ENCODE assay signal across 19 cellular contexts in the genomic region with DNA sequence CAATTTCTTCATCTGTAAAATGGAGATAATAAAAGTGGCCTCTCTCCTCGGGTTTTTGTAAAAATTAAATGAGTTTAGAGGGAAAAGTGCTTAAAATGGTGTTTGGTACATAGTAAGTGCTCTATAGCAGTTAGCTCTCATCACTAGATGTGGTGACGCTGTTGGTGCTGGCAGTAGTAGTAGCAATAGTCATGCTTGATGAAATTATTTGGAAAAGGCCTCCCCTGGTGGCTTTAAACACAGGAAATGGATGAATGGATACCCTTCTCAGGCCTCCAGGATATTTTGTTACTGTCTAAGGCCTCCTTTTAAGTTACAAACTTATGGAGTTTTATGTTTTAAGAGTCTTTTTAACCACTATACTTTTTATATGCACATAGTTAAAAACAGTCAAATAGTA.
DNase-seq lines count a peak whose midpoint lies in the region; ATAC-seq and TF ChIP-seq lines count a peak whose summit lies in the region.
"Had no signal": no experiment of that assay in that cellular context is flagged by ENCODE, and none has a peak within 500 bp of the region (broad histone marks: within the 10 kb centered on the region; RNA-seq: fewer than 3 reads in every experiment).

No MANE protein-coding gene starts in this region.

- peak overlapping the region; percentile 77; the same call in 1 of the 2 replicates for H2BK120ac ChIP-seq in IMR-90 (ENCODE audit: low read depth, low read length)

- H2BK20ac ChIP-seq in IMR-90 (ENCODE audit: low read depth, low read length): peak overlapping the region; percentile 68; the same call in 1 of the 2 replicates

- H3K27me3 ChIP-seq in IMR-90 (ENCODE audit: control insufficient read depth, insufficient read depth, low read length): no peaks in the 10 kb centered on the region
- H3K27me3 ChIP-seq in muscle layer of duodenum (ENCODE audit: low read depth, low read length): no peaks in the 10 kb centered on the region
- no peaks in the 10 kb centered on the region for H3K27me3 ChIP-seq in smooth muscle cell (ENCODE audit: low read depth)

- no peaks in the 10 kb centered on the region for H3K9me3 Mint-ChIP-seq in chondrocyte (ENCODE audit: low read depth)
- no peaks in the 10 kb centered on the region for H3K9me3 Mint-ChIP-seq in activated CD4-positive, alpha-beta memory T cell treated with anti-CD3 and anti-CD28 coated beads for 36 hours

- peak overlapping the region in 1 of 2 experiments; percentile 73; a peak in 2 of 4 replicates for H4K8ac ChIP-seq in IMR-90 (ENCODE audit: low read depth in 2 of 2, low read length in 2 of 2)

- peaks cover 24% of the 10 kb centered on the region for H3K9me1 ChIP-seq in IMR-90 (ENCODE audit: insufficient read depth, low read length)

- POLR2A ChIA-PET in IMR-90 (lab: Charles Lee; ENCODE audit: unreplicated experiment): no interaction called here
- POLR2A ChIA-PET in activated CD4-positive, alpha-beta memory T cell treated with anti-CD3 and anti-CD28 coated beads for 36 hours (lab: Charles Lee): no interaction called here

- H3K9me3 ChIP-seq in IMR-90 (ENCODE audit: control insufficient read depth, insufficient read depth, low read length) (no peaks in the 10 kb centered on the region), muscle layer of duodenum (ENCODE audit: control insufficient read depth in 1 of 2, low read length in 2 of 2) (no peaks in the 10 kb centered on the region), smooth muscle cell (replicated peaks; ENCODE audit: low read depth) (no peaks in the 10 kb centered on the region)

- no peak overlapping the region for H3K23ac ChIP-seq in IMR-90 (ENCODE audit: low read depth, low read length)

- no TSS peak for BruUV-seq in IMR-90 (replicated peaks; lab: Mats Ljungman, UMichigan)

- no peak overlapping the region for H2AK5ac ChIP-seq in IMR-90 (ENCODE audit: low read depth, low read length)

- peaks cover 66% of the 10 kb centered on the region for H3F3A ChIP-seq in smooth muscle cell (ENCODE audit: low read depth)

- H3K18ac ChIP-seq in IMR-90 (ENCODE audit: low read depth, low read length): peak overlapping the region; percentile 62; the same call in 1 of the 2 replicates

- H3K4me3 Mint-ChIP-seq in chondrocyte (ENCODE audit: unreplicated experiment): no peak overlapping the region
- no peak overlapping the region for H3K4me3 Mint-ChIP-seq in activated CD4-positive, alpha-beta memory T cell treated with anti-CD3 and anti-CD28 coated beads for 36 hours

- H3K9ac ChIP-seq in IMR-90 (ENCODE audit: low read depth, low read length): no peak overlapping the region
- H3K9ac ChIP-seq in smooth muscle cell (ENCODE audit: low read depth): no peak overlapping the region

- ATAC-seq in IMR-90 (ENCODE audit: low read depth) (no peak), HG02759 (IDR thresholded peaks at IDR 0.05; ENCODE audit: unreplicated experiment) (no peak), HG03097 (IDR thresholded peaks at IDR 0.05; ENCODE audit: low FRiP score, unreplicated experiment) (no peak)
- ATAC-seq: SK-N-SH treated with all-trans-retinoic acid at 6 μM for 48 hours had no signal

- H3K4me2 ChIP-seq in IMR-90 (ENCODE audit: low read depth, low read length) (no peak overlapping the region), smooth muscle cell (peak overlapping the region; percentile 65)

- H3K36me3 ChIP-seq in IMR-90 (ENCODE audit: control insufficient read depth, insufficient read depth, low read length) (peaks cover 17% of the 10 kb centered on the region), muscle layer of duodenum (ENCODE audit: control insufficient read depth in 1 of 2, insufficient read depth in 2 of 2, low read length in 2 of 2) (peaks cover 9 to 10% of the 10 kb centered on the region in 2 donors), smooth muscle cell (ENCODE audit: low read depth) (no peaks in the 10 kb centered on the region)

- no peaks in the 10 kb centered on the region for H3K27me3 Mint-ChIP-seq in chondrocyte (ENCODE audit: low read depth)
- H3K27me3 Mint-ChIP-seq in activated CD4-positive, alpha-beta memory T cell treated with anti-CD3 and anti-CD28 coated beads for 36 hours: peaks cover 17% of the 10 kb centered on the region

- dilution Hi-C loops in IMR-90 (cut with HindIII; ENCODE audit: low sequenced_read_pairs, unreplicated experiment): no loop called here

- H3K4me3 ChIP-seq in IMR-90 (ENCODE audit: insufficient read depth, low read depth, low read length) (no peak overlapping the region), muscle layer of duodenum (ENCODE audit: low read depth in 1 of 2, low read length in 2 of 2) (no peak overlapping the region), smooth muscle cell (no peak overlapping the region)

- no peak for TF ChIP-seq POLR2A in IMR-90 (IDR thresholded peaks at IDR 0.05; ENCODE audit: low read depth, low read length)

- peak overlapping the region; percentile 11; the same call in 1 of the 2 replicates for H3K4ac ChIP-seq in IMR-90 (ENCODE audit: low read depth, low read length)

- CTCF ChIA-PET in IMR-90 (lab: Yijun Ruan, JAX): no interaction called here
- CTCF ChIA-PET in activated CD4-positive, alpha-beta memory T cell treated with anti-CD3 and anti-CD28 coated beads for 36 hours (lab: Charles Lee): interaction anchor here (1.4 kb wide), 1 partner anchor 57 kb away, joined by 3 read pairs; no protein-coding TSS in a partner anchor

- peaks cover 40% of the 10 kb centered on the region for H3K36me3 Mint-ChIP-seq in chondrocyte (ENCODE audit: low read depth)
- H3K36me3 Mint-ChIP-seq in activated CD4-positive, alpha-beta memory T cell treated with anti-CD3 and anti-CD28 coated beads for 36 hours: no peaks in the 10 kb centered on the region

- H3K27ac Mint-ChIP-seq in chondrocyte (ENCODE audit: unreplicated experiment): peak overlapping the region; percentile 64
- no peak overlapping the region for H3K27ac Mint-ChIP-seq in activated CD4-positive, alpha-beta memory T cell treated with anti-CD3 and anti-CD28 coated beads for 36 hours

- H3K4me1 ChIP-seq in IMR-90 (ENCODE audit: control insufficient read depth, insufficient read depth, low read length): peaks cover 35% of the 10 kb centered on the region
- H3K4me1 ChIP-seq in muscle layer of duodenum (ENCODE audit: control insufficient read depth in 1 of 2, insufficient read depth in 2 of 2, low read length in 2 of 2): peaks cover 3 to 48% of the 10 kb centered on the region in 2 donors
- peaks cover 37% of the 10 kb centered on the region for H3K4me1 ChIP-seq in smooth muscle cell (ENCODE audit: low read depth)

- peaks cover 22% of the 10 kb centered on the region for H4K20me1 ChIP-seq in IMR-90 (ENCODE audit: insufficient read depth, low read length)
- H4K20me1 ChIP-seq in smooth muscle cell (ENCODE audit: low read depth): peaks cover 88% of the 10 kb centered on the region

- H3K4me1 Mint-ChIP-seq in chondrocyte (ENCODE audit: low read depth): peaks cover 98% of the 10 kb centered on the region
- peaks cover 41% of the 10 kb centered on the region for H3K4me1 Mint-ChIP-seq in activated CD4-positive, alpha-beta memory T cell treated with anti-CD3 and anti-CD28 coated beads for 36 hours (ENCODE audit: low read depth)

- no peak for TF ChIP-seq RAD21 in IMR-90 (IDR thresholded peaks at IDR 0.05; ENCODE audit: low read length)

- H4K91ac ChIP-seq in IMR-90 (ENCODE audit: insufficient read depth, low read depth, low read length): peak overlapping the region; percentile 14; the same call in 1 of the 2 replicates

- in situ Hi-C loops in IMR-90 (cut with MboI; ENCODE audit: low sequenced_read_pairs): no loop called here

- no peak overlapping the region for H3K56ac ChIP-seq in IMR-90 (ENCODE audit: extremely low read depth, insufficient read depth, low read length)

- no peak overlapping the region for H4K5ac ChIP-seq in IMR-90 (ENCODE audit: low read depth, low read length)

- H3K14ac ChIP-seq in IMR-90 (replicated peaks; ENCODE audit: low read depth, low read length): 0 out of 2 replicates have a peak overlapping the region, but pooled peaks have one; percentile 5

- no CpG with 5 or more reads among the region's 2 CpGs for WGBS in IMR-90 (ENCODE audit: extremely low coverage in 2 of 2, insufficient read length in 1 of 2), 2 experiments
- 85% methylated on average over 2 of the region's 2 CpGs for WGBS in smooth muscle cell (ENCODE audit: low lambda C conversion rate)

- peak overlapping the region; percentile 97 for H2BK5ac ChIP-seq in IMR-90 (ENCODE audit: low read depth, low read length, poor library complexity, severe bottlenecking)

- intact Hi-C loops in IMR-90 (cut with micrococcal nuclease): no loop called here
- intact Hi-C loops in activated CD4-positive, alpha-beta memory T cell treated with anti-CD3 and anti-CD28 coated beads for 36 hours (cut with micrococcal nuclease): loop anchor here (10.0 kb wide), 1 partner anchor 382 kb away; a partner anchor contains a TSS

- peaks cover 43 to 73% of the 10 kb centered on the region in 2 experiments for H3K79me1 ChIP-seq in IMR-90 (ENCODE audit: low read depth in 1 of 2, low read length in 2 of 2)

- H2BK15ac ChIP-seq in IMR-90 (ENCODE audit: low read depth, low read length): no peak overlapping the region; the same call in 2 of the 3 replicates

- TF ChIP-seq CTCF in IMR-90 (conservative IDR thresholded peaks at IDR 0.05; ENCODE audit: low read depth, low read length) (no peak), chondrocyte (IDR thresholded peaks at IDR 0.05) (no peak), smooth muscle cell (IDR thresholded peaks at IDR 0.05; ENCODE audit: borderline replicate concordance, insufficient read depth, poor library complexity, severe bottlenecking) (no peak)

- H3K79me2 ChIP-seq in smooth muscle cell (ENCODE audit: low read depth): peaks cover 96% of the 10 kb centered on the region

- H2AK9ac ChIP-seq in IMR-90 (replicated peaks; ENCODE audit: low read depth, low read length, poor library complexity): no peak overlapping the region

- DNase-seq in IMR-90: no peak
- no peak for DNase-seq in chondrocyte (ENCODE audit: low spot score)
- no peak for DNase-seq in smooth muscle cell (lab: John Stamatoyannopoulos, UW; ENCODE audit: unreplicated experiment)
- DNase-seq in activated CD4-positive, alpha-beta memory T cell treated with anti-CD3 and anti-CD28 coated beads for 36 hours: no peak
- DNase-seq in NCI-H1105 treated with DMSO at 0.1 percent for 48 hours (lab: John Stamatoyannopoulos, UW): no peak
- DNase-seq: ACHN; AML-193; HFFc6; NCI-H1092; NCI-H2081; NCI-H446 treated with DMSO at 0.1 percent for 48 hours; NCI-H69; NK-92 treated with Interleukin-12 subunit alpha and Interleukin-12 subunit beta, amount 100 ng/mL, for 24 hours; SHP77 had no signal

- H2AFZ ChIP-seq in IMR-90 (replicated peaks; ENCODE audit: low read length, poor library complexity) (no peak overlapping the region), smooth muscle cell (ENCODE audit: low read depth) (no peak overlapping the region)

- no peak overlapping the region; the same call in 1 of the 2 replicates for H3K27ac ChIP-seq in IMR-90 (ENCODE audit: insufficient read depth, low read length)
- H3K27ac ChIP-seq in muscle layer of duodenum (ENCODE audit: low read length): peak overlapping the region; percentile 30
- H3K27ac ChIP-seq in smooth muscle cell (ENCODE audit: low read depth): peak overlapping the region; percentile 96
- H3K27ac ChIP-seq: C4-2B had no signal

TF ChIP-seq in IMR-90, 13 proteins besides CTCF, POLR2A, EP300 and RAD21 (continues in another document):
- TF ChIP-seq RCOR1 (IDR thresholded peaks at IDR 0.05; ENCODE audit: insufficient replicate concordance, low read length): no peak
- TF ChIP-seq BHLHE40 (IDR thresholded peaks at IDR 0.05; ENCODE audit: low read depth, low read length): no peak
- no peak for TF ChIP-seq CHD1 (IDR thresholded peaks at IDR 0.05; ENCODE audit: low read depth, low read length)
